ENCODE assay signal across 11 cellular contexts in genomic region chr6:11964101-11964500, GRCh38.
"Had no signal": no experiment of that assay in that cellular context is flagged by ENCODE, and none has a peak within 500 bp of the region (broad histone marks: within the 10 kb centered on the region; RNA-seq: fewer than 3 reads in every experiment).

No MANE protein-coding gene starts in this region.

- H3K4me1 ChIP-seq: HAP-1 had no signal

- FAIRE-seq: H1, H54 had no signal

- H3K9me3 Mint-ChIP-seq: GM23338, HFFc6 had no signal

- H3K4me3 ChIP-seq: GM23248, GM23338, HAP-1 had no signal

- ATAC-seq: GM23338, HCT116 had no signal

- H2AFZ ChIP-seq: GM23248, GM23338 had no signal

- H3K36me3 ChIP-seq: HAP-1 had no signal

- H3K27ac Mint-ChIP-seq: GM23338, H9, HFFc6 had no signal

- DNase-seq: GOT3, H7, H9, HCEC 1CT, HFFc6 had no signal

- H3K4me3 Mint-ChIP-seq: GM23338, H9, HFFc6 had no signal

- H3K27ac ChIP-seq: GM23248 had no signal

- H3K9ac ChIP-seq: GM23248 had no signal

- H3K9me3 ChIP-seq: HAP-1 had no signal
